Comparison of ENCODE assay signal across 8 cellular contexts in the genomic region with DNA sequence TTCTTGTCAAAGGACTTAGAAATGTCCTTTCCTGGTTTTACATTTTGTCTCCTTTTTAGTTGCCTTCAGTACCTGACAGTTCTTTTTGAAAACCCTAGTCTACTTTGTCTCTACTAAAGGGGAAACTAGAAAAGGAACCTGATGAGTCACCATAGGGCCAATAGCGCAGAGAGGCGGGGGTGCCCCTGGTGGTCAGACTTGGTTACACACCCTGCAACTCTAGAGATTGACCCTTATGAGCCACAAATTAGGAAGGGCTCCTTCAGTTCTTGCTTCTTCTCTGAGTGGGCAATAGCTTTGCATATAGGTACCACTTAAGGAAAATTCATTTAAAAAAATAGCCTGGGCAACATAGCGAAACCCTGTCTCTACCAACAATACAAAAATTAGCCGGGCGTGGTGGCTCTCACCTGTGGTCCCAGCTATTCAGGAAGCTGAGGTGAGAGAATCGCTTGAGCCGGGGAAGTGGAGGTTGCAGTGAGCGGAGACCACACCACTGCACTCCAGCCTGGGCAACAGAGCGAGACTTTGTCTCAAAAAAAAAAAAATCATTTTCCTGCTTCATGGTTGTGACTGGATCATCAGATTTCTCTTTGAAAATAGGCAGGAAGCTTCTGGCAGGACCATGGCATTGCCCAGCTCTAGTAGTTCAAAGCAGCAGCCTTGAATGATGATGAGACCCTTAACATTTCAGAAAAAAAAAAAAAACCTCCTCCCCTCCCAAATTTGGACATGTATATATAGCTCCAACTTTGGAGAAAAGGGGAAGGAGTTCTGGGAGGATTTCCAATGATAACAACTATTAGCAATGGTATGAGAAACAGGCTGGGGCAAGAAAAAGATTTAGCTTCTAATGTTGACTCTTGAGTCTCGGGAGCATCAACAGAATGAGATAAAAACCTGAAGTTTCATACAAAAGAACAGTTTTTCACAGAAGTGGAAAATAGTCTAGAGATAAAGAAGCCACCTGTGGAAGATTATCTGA. TPM values are rescaled to one million over a fixed set of nuclear protein-coding genes. Genes with fewer than 3 reads are reported as not detected.
DNase-seq lines count a peak whose midpoint lies in the region; ATAC-seq lines count a peak whose summit lies in the region.

No MANE protein-coding gene starts in this region.

- peak; percentile 75 for DNase-seq in EL
- peak; percentile 80 for DNase-seq in HT1080 (ENCODE audit: low read depth)
- DNase-seq in SW480 (ENCODE audit: low spot score), result peak; percentile 72
- peak; percentile 78 for DNase-seq in left cardiac atrium
- no peak for DNase-seq in mesenteric fat pad (ENCODE audit: low spot score)

- peaks cover 68% of the 10 kb centered on the region for H3K36me3 ChIP-seq in skeletal muscle satellite cell (ENCODE audit: insufficient read depth, low read length)

- no peaks in the 10 kb centered on the region for H3K27me3 ChIP-seq in skeletal muscle satellite cell (ENCODE audit: control insufficient read depth, insufficient read depth, low read length)

- H3K9ac ChIP-seq in skeletal muscle satellite cell (ENCODE audit: low read depth, low read length), result no peak overlapping the region

- ATAC-seq in GM21515 (IDR thresholded peaks at IDR 0.05; ENCODE audit: unreplicated experiment) (peak; percentile 97), left cardiac atrium (peak; percentile 83 to 85)

- H3K4me1 Mint-ChIP-seq in activated naive CD8-positive, alpha-beta T cell (ENCODE audit: low read depth), result peaks cover 21% of the 10 kb centered on the region

- intact Hi-C loops in left cardiac atrium (cut with DNase I), result loop anchor here in 1 of 2 donors (10.0 kb wide), 1 partner anchor 207 kb away; the partner anchor contains the start of gene PXYLP1

- no peak overlapping the region for H3K4me3 Mint-ChIP-seq in activated naive CD8-positive, alpha-beta T cell

- H3K27me3 Mint-ChIP-seq in activated naive CD8-positive, alpha-beta T cell, result no peaks in the 10 kb centered on the region

- peaks cover 13% of the 10 kb centered on the region for H3K36me3 Mint-ChIP-seq in activated naive CD8-positive, alpha-beta T cell

- no peaks in the 10 kb centered on the region for H3K9me3 ChIP-seq in skeletal muscle satellite cell (replicated peaks; ENCODE audit: low read length)

- peaks cover 25% of the 10 kb centered on the region for H3K4me1 ChIP-seq in skeletal muscle satellite cell (ENCODE audit: control insufficient read depth, insufficient read depth, low read length)

- H3K27ac Mint-ChIP-seq in activated naive CD8-positive, alpha-beta T cell, result peak overlapping the region; percentile 58

- H3K4me3 ChIP-seq in skeletal muscle satellite cell (ENCODE audit: low read length), result no peak overlapping the region

- peak overlapping the region; percentile 40 for H3K4me2 ChIP-seq in skeletal muscle satellite cell (ENCODE audit: low read length)

- no peaks in the 10 kb centered on the region for H3K9me3 Mint-ChIP-seq in activated naive CD8-positive, alpha-beta T cell (ENCODE audit: low read depth)

RNA-seq across cellular contexts. Expression of gene RASA2, which starts 45.2 kb away (rescaled TPM):
- total RNA-seq in HT1080 (2014; rRNA removed; shearing (Covaris generic)), result 11.8 and 14.0 TPM in 2 replicates
- polyA plus RNA-seq in HT1080 (2015; cell fraction: cytosol; rRNA removed), result 17.4 and 22.7 TPM in 2 replicates
- polyA plus RNA-seq in HT1080 (2015; cell fraction: nucleus; rRNA removed), result 46.8 and 47.0 TPM in 2 replicates
- 1 to 10 TPM; 5.2 to 7.8 TPM for total RNA-seq in left cardiac atrium
- total RNA-seq in skeletal muscle satellite cell (2012; rRNA removed), result 12.5 and 13.7 TPM in 2 replicates
- 24.4 TPM for total RNA-seq in mesenteric fat pad
